Comparison of ENCODE assay signal across 11 cellular contexts in the genomic region with DNA sequence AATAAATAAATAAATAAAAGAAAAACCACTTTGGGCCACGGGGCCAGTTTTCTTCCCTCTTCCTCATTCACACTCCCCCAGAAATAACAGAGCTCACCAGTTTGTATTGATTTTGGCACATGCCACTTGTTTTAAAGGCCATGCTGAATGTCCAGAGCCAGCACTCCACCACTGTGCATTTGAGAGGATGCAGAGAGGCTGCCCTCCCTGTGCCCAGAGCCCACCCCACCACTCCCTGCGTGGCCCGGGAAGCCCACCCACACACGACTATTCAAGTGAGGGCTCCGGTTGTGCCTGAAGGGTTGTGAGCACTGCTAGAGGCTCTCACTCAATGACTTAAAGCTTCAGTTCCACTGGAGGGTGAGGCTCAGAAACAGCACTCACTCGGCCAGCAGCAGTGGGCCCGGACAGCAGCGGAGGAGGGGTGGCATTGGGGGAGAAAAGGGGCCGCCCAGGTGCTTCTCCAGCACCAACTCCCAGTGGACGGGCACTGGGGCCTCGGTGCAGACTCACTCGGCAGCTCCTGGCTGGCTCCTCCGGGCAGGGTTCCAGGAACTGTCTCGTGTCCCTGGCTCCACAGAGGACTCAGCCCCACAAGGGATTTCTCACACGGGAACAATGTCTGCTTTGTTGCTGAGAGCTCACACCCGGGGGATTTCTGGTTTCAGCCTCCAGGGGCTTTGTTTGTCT.
DNase-seq lines count a peak whose midpoint lies in the region; ATAC-seq and TF ChIP-seq lines count a peak whose summit lies in the region.
"Had no signal": no experiment of that assay in that cellular context is flagged by ENCODE, and none has a peak within 500 bp of the region (broad histone marks: within the 10 kb centered on the region; RNA-seq: fewer than 3 reads in every experiment).

No MANE protein-coding gene starts in this region.

- POLR2A ChIA-PET in activated CD4-positive, alpha-beta memory T cell treated with anti-CD3 and anti-CD28 coated beads for 36 hours (lab: Charles Lee) = no interaction called here

- no peaks in the 10 kb centered on the region for H3K36me3 ChIP-seq in MG63

- peaks cover 0 to 7% (median 0%) of the 10 kb centered on the region in 5 experiments for H3K9me3 Mint-ChIP-seq in brain
- no peaks in the 10 kb centered on the region for H3K9me3 Mint-ChIP-seq in activated CD4-positive, alpha-beta memory T cell treated with anti-CD3 and anti-CD28 coated beads for 36 hours
- no peaks in the 10 kb centered on the region for H3K9me3 Mint-ChIP-seq in activated T-cell treated with anti-CD3 and anti-CD28 coated beads, Interleukin-2, amount 50 U/mL, for 24 hours
- H3K9me3 Mint-ChIP-seq: T-helper 1 cell treated with Interleukin-12 subunit alpha and Interleukin-12 subunit beta and Interleukin-4 antibody, amounts not matched to agents 30 μg/mL and 1 μg/mL, for 36 hours had no signal

- peaks cover 10% of the 10 kb centered on the region for H3K27me3 Mint-ChIP-seq in brain
- H3K27me3 Mint-ChIP-seq in activated CD4-positive, alpha-beta memory T cell treated with anti-CD3 and anti-CD28 coated beads for 36 hours = no peaks in the 10 kb centered on the region
- H3K27me3 Mint-ChIP-seq in activated T-cell treated with anti-CD3 and anti-CD28 coated beads, Interleukin-2, amount 50 U/mL, for 24 hours = no peaks in the 10 kb centered on the region

- H3K27ac ChIP-seq in layer of hippocampus (ENCODE audit: low read depth, low read length) = peak overlapping the region; percentile 94
- peak overlapping the region; percentile 93 for H3K27ac ChIP-seq in substantia nigra (ENCODE audit: low read depth, low read length, poor library complexity, severe bottlenecking)

- H3K4me1 Mint-ChIP-seq in brain = peaks cover 26% of the 10 kb centered on the region
- no peaks in the 10 kb centered on the region for H3K4me1 Mint-ChIP-seq in activated CD4-positive, alpha-beta memory T cell treated with anti-CD3 and anti-CD28 coated beads for 36 hours (ENCODE audit: low read depth)
- no peaks in the 10 kb centered on the region for H3K4me1 Mint-ChIP-seq in activated T-cell treated with anti-CD3 and anti-CD28 coated beads, Interleukin-2, amount 50 U/mL, for 24 hours (ENCODE audit: low read depth)

- no peaks in the 10 kb centered on the region for H3K36me3 Mint-ChIP-seq in brain
- H3K36me3 Mint-ChIP-seq in activated CD4-positive, alpha-beta memory T cell treated with anti-CD3 and anti-CD28 coated beads for 36 hours = no peaks in the 10 kb centered on the region
- no peaks in the 10 kb centered on the region for H3K36me3 Mint-ChIP-seq in activated T-cell treated with anti-CD3 and anti-CD28 coated beads, Interleukin-2, amount 50 U/mL, for 24 hours (ENCODE audit: low read depth)

- no peaks in the 10 kb centered on the region for H3K9me3 ChIP-seq in MG63

- no peaks in the 10 kb centered on the region for H3K27me3 ChIP-seq in MG63
- no peaks in the 10 kb centered on the region for H3K27me3 ChIP-seq in layer of hippocampus (ENCODE audit: control insufficient read depth, insufficient read depth, low read length)

- CTCF ChIA-PET in activated CD4-positive, alpha-beta memory T cell treated with anti-CD3 and anti-CD28 coated beads for 36 hours (lab: Charles Lee) = no interaction called here

- no peak for ATAC-seq in GM21447 (IDR thresholded peaks at IDR 0.05; ENCODE audit: unreplicated experiment)

- no peak for TF ChIP-seq CTCF in brain (conservative IDR thresholded peaks at IDR 0.05)

- intact Hi-C loops in activated CD4-positive, alpha-beta memory T cell treated with anti-CD3 and anti-CD28 coated beads for 36 hours (cut with micrococcal nuclease) = no loop called here

- DNase-seq in MG63 (peak; percentile 53), substantia nigra (lab: John Stamatoyannopoulos, UW) (peak; percentile 47 to 97 (median 88)), DMS 273 (lab: John Stamatoyannopoulos, UW; ENCODE audit: unreplicated experiment) (no peak)
- no peak for DNase-seq in activated CD4-positive, alpha-beta memory T cell treated with anti-CD3 and anti-CD28 coated beads for 36 hours
- DNase-seq in activated T-cell treated with anti-CD3 and anti-CD28 coated beads, Interleukin-2, amount 50 U/mL, for 24 hours = no peak
- DNase-seq: DMS53, NCI-H524 had no signal

- no peak overlapping the region for H3K4me3 ChIP-seq in MG63

- H3K27ac Mint-ChIP-seq in brain = peak overlapping the region in 4 of 5 experiments; percentile 82 to 93 (median 90)
- H3K27ac Mint-ChIP-seq in activated CD4-positive, alpha-beta memory T cell treated with anti-CD3 and anti-CD28 coated beads for 36 hours = no peak overlapping the region
- no peak overlapping the region for H3K27ac Mint-ChIP-seq in activated T-cell treated with anti-CD3 and anti-CD28 coated beads, Interleukin-2, amount 50 U/mL, for 24 hours
- H3K27ac Mint-ChIP-seq: T-helper 1 cell treated with Interleukin-12 subunit alpha and Interleukin-12 subunit beta and Interleukin-4 antibody, amounts not matched to agents 30 μg/mL and 1 μg/mL, for 36 hours had no signal

- peak overlapping the region in 1 of 5 experiments; percentile 21 for H3K4me3 Mint-ChIP-seq in brain
- no peak overlapping the region for H3K4me3 Mint-ChIP-seq in activated CD4-positive, alpha-beta memory T cell treated with anti-CD3 and anti-CD28 coated beads for 36 hours
- no peak overlapping the region for H3K4me3 Mint-ChIP-seq in activated T-cell treated with anti-CD3 and anti-CD28 coated beads, Interleukin-2, amount 50 U/mL, for 24 hours
- H3K4me3 Mint-ChIP-seq: T-helper 1 cell treated with Interleukin-12 subunit alpha and Interleukin-12 subunit beta and Interleukin-4 antibody, amounts not matched to agents 30 μg/mL and 1 μg/mL, for 36 hours had no signal

Comparison
In these comparisons a context has a peak if more than half of its experiments do, and no peak if none do; other contexts are left out.
1. DNase-seq: peak in MG63 (single experiment) and substantia nigra (49 of 49); none in activated CD4-positive, alpha-beta memory T cell treated with anti-CD3 and anti-CD28 coated beads for 36 hours (single experiment), DMS 273 (single experiment) and activated T-cell treated with anti-CD3 and anti-CD28 coated beads, Interleukin-2, amount 50 U/mL, for 24 hours (single experiment).
2. H3K27ac Mint-ChIP-seq: peak in brain (4 of 5); none in activated CD4-positive, alpha-beta memory T cell treated with anti-CD3 and anti-CD28 coated beads for 36 hours (single experiment) and activated T-cell treated with anti-CD3 and anti-CD28 coated beads, Interleukin-2, amount 50 U/mL, for 24 hours (single experiment).